ENCODE assay signal across 20 cellular contexts in the genomic region with DNA sequence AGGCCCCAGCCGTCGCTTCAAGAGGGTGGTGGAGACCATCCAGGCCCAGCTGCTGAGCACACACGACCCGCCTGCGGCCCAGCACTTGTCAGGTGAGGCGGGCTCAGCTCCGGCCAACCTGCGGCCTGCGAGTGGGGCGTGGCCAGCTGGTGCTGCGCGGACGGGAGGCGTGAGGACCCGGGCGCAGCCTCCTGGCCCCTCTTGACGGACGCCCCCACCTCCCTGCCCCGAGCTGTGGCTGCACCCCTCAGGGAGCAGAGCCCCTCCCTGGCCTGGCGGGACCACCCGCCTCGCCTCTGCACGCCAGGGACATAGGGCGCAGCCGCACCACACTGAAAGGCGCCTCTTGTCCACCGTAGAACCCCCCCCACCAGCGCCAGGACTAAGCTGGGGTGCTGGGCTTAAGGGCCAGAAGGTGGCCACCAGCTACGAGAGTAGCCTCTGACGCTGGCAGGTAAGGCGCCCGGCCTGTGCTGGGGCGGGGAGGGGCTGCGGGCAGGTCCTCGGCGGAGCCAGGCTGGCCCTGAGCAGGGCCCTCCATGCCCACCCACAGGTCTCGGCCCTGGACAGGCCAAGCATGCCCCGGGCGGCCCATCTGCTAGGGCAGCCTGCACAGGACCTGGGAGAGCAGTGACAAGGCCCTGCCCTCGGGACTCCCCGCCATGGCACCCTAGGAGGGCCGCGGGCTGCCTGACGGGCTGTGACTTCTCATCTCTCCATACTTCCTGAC. TPM values are rescaled to one million over a fixed set of nuclear protein-coding genes. Genes with fewer than 3 reads are reported as not detected.
A peak's percentile ranks its signal among the peaks of the same experiment; 100 is the strongest.
DNase-seq lines count a peak whose midpoint lies in the region; ATAC-seq, FAIRE-seq and TF ChIP-seq lines count a peak whose summit lies in the region.
"Had no signal": no experiment of that assay in that cellular context is flagged by ENCODE, and none has a peak within 500 bp of the region (broad histone marks: within the 10 kb centered on the region; RNA-seq: fewer than 3 reads in every experiment).

No MANE protein-coding gene starts in this region.

- no peak for TF ChIP-seq POLR2A in HepG2 (IDR thresholded peaks at IDR 0.05; ENCODE audit: insufficient read depth in 1 of 2, low read depth in 2 of 2, low read length in 2 of 2)
- TF ChIP-seq POLR2A in right lobe of liver (IDR thresholded peaks at IDR 0.05) = no peak
- TF ChIP-seq POLR2A in K562 (conservative IDR thresholded peaks at IDR 0.05) = no peak
- no peak for TF ChIP-seq POLR2A in upper lobe of left lung (IDR thresholded peaks at IDR 0.05)

- H3K27me3 Mint-ChIP-seq in activated naive CD4-positive, alpha-beta T cell treated with anti-CD3 and anti-CD28 coated beads for 36 hours (ENCODE audit: low read depth) = no peaks in the 10 kb centered on the region
- H3K27me3 Mint-ChIP-seq in activated CD4-positive, alpha-beta T cell treated with anti-CD3 and anti-CD28 coated beads, Interleukin-2, amount 10 ng/mL, durations not matched to agents 24 days and 14 days = no peaks in the 10 kb centered on the region
- H3K27me3 Mint-ChIP-seq: CD4-positive, alpha-beta T cell had no signal

- H3K4me1 ChIP-seq in HepG2 (ENCODE audit: insufficient read depth, low read length) (no peaks in the 10 kb centered on the region), right lobe of liver (no peaks in the 10 kb centered on the region), K562 (replicated peaks in 1 of 2; ENCODE audit: control insufficient read depth in 2 of 2, insufficient read depth in 2 of 2, low read length in 2 of 2) (peaks cover 0 to 78% of the 10 kb centered on the region in 2 experiments; a peak in 2 of 5 replicates), upper lobe of left lung (peaks cover 26 to 40% (median 34%) of the 10 kb centered on the region in 4 donors)
- H3K4me1 ChIP-seq in BLaER1 treated with 17β-estradiol and CSF1 and Interleukin-3, amounts not matched to agents 10 nM and 100 nM = peaks cover 0 to 71% (median 35%) of the 10 kb centered on the region in 10 experiments; a peak in 17 of 20 replicates
- H3K4me1 ChIP-seq: HAP-1 had no signal

- 44% methylated on average over 5 of the region's 44 CpGs for WGBS in HepG2 (ENCODE audit: low lambda C conversion rate)
- no CpG with 5 or more reads among the region's 44 CpGs for WGBS in right lobe of liver (ENCODE audit: insufficient coverage, low coverage, low lambda C conversion rate, missing lambda C conversion rate)
- WGBS in K562 (ENCODE audit: insufficient coverage, low coverage, missing lambda C conversion rate) = 22% methylated on average over 24 of the region's 44 CpGs
- WGBS in upper lobe of left lung, 2 donors = 83 to 93% methylated on average over 18 to 39 of the region's 44 CpGs

- no peak overlapping the region for H3K4me3 Mint-ChIP-seq in activated naive CD4-positive, alpha-beta T cell treated with anti-CD3 and anti-CD28 coated beads for 36 hours
- no peak overlapping the region for H3K4me3 Mint-ChIP-seq in activated CD4-positive, alpha-beta T cell treated with anti-CD3 and anti-CD28 coated beads, Interleukin-2, amount 10 ng/mL, durations not matched to agents 24 days and 14 days
- H3K4me3 Mint-ChIP-seq: CD14-positive monocyte; CD4-positive, alpha-beta T cell; CD8-positive, alpha-beta memory T cell; HFFc6 had no signal

- H3K9me1 ChIP-seq in K562 (ENCODE audit: control insufficient read depth, insufficient read depth, low read length) = no peaks in the 10 kb centered on the region

- POLR2A ChIA-PET in HepG2 (lab: Yijun Ruan, JAX) = no interaction called here
- POLR2A ChIA-PET in K562 (lab: Yijun Ruan, JAX) = no interaction called here

- TF ChIP-seq CTCF in HepG2 (CRISPR knock-in tag; IDR thresholded peaks at IDR 0.05) (no peak), right lobe of liver (IDR thresholded peaks at IDR 0.05) (no peak), K562 (IDR thresholded peaks at IDR 0.05 in 2 of 3, conservative IDR thresholded peaks at IDR 0.05 in 1 of 3; ENCODE audit: insufficient read depth in 2 of 3, low read depth in 1 of 3, low read length in 3 of 3) (no peak), upper lobe of left lung (IDR thresholded peaks at IDR 0.05) (no peak)

- H3K4me3 ChIP-seq in HepG2 (replicated peaks in 1 of 3; ENCODE audit: insufficient read depth in 1 of 3, low read depth in 2 of 3, low read length in 3 of 3) = no peak overlapping the region
- no peak overlapping the region for H3K4me3 ChIP-seq in right lobe of liver
- no peak overlapping the region for H3K4me3 ChIP-seq in BLaER1 treated with 17β-estradiol and CSF1 and Interleukin-3, amounts not matched to agents 10 nM and 100 nM
- H3K4me3 ChIP-seq in K562 = no peak overlapping the region
- H3K4me3 ChIP-seq in upper lobe of left lung = no peak overlapping the region
- H3K4me3 ChIP-seq: HAP-1 had no signal

- H4K20me1 ChIP-seq in HepG2 (ENCODE audit: insufficient read depth, low read length) (0 out of 2 replicates have a peak, but pooled peaks cover 3% of the 10 kb centered on the region), K562 (replicated peaks; ENCODE audit: control insufficient read depth, insufficient read depth, low read length) (peaks cover 25% of the 10 kb centered on the region)
- H4K20me1 ChIP-seq in BLaER1 treated with 17β-estradiol and CSF1 and Interleukin-3, amounts not matched to agents 10 nM and 100 nM = peaks cover 0 to 72% (median 2%) of the 10 kb centered on the region in 11 experiments; a peak in 12 of 22 replicates

- H2AFZ ChIP-seq in HepG2 (ENCODE audit: low read length) (no peak overlapping the region), K562 (ENCODE audit: low read depth, low read length) (no peak overlapping the region)

- H3K27ac Mint-ChIP-seq in activated naive CD4-positive, alpha-beta T cell treated with anti-CD3 and anti-CD28 coated beads for 36 hours = no peak overlapping the region
- no peak overlapping the region for H3K27ac Mint-ChIP-seq in activated CD4-positive, alpha-beta T cell treated with anti-CD3 and anti-CD28 coated beads, Interleukin-2, amount 10 ng/mL, durations not matched to agents 24 days and 14 days
- H3K27ac Mint-ChIP-seq: CD14-positive monocyte; CD4-positive, alpha-beta T cell; CD8-positive, alpha-beta memory T cell; HFFc6 had no signal

- H3K36me3 Mint-ChIP-seq in activated naive CD4-positive, alpha-beta T cell treated with anti-CD3 and anti-CD28 coated beads for 36 hours (ENCODE audit: low read depth) = no peaks in the 10 kb centered on the region
- no peaks in the 10 kb centered on the region for H3K36me3 Mint-ChIP-seq in activated CD4-positive, alpha-beta T cell treated with anti-CD3 and anti-CD28 coated beads, Interleukin-2, amount 10 ng/mL, durations not matched to agents 24 days and 14 days (ENCODE audit: low read depth)
- H3K36me3 Mint-ChIP-seq: CD14-positive monocyte; CD8-positive, alpha-beta memory T cell had no signal

- TF ChIP-seq RAD21 in HepG2 (CRISPR knock-in tag; IDR thresholded peaks at IDR 0.05) (no peak), K562 (CRISPR knock-in tag; conservative IDR thresholded peaks at IDR 0.05 in 1 of 2, IDR thresholded peaks at IDR 0.05 in 1 of 2) (no peak)

- no peaks in the 10 kb centered on the region for H3K4me1 Mint-ChIP-seq in activated naive CD4-positive, alpha-beta T cell treated with anti-CD3 and anti-CD28 coated beads for 36 hours (ENCODE audit: low read depth)
- H3K4me1 Mint-ChIP-seq in activated CD4-positive, alpha-beta T cell treated with anti-CD3 and anti-CD28 coated beads, Interleukin-2, amount 10 ng/mL, durations not matched to agents 24 days and 14 days = no peaks in the 10 kb centered on the region
- H3K4me1 Mint-ChIP-seq: CD14-positive monocyte had no signal

- CTCF ChIA-PET in HepG2 (lab: Yijun Ruan, JAX; ENCODE audit: low intra/inter-chr PET ratio, low total read pairs) = no interaction called here
- CTCF ChIA-PET in K562 (lab: Yijun Ruan, JAX; ENCODE audit: low intra/inter-chr PET ratio) = no interaction called here
- CTCF ChIA-PET in activated naive CD4-positive, alpha-beta T cell treated with anti-CD3 and anti-CD28 coated beads for 36 hours (lab: Charles Lee) = interaction anchor here (1.1 kb wide), 1 partner anchor 59 kb away, joined by 3 read pairs; no protein-coding TSS in a partner anchor

- peaks cover 4 to 25% of the 10 kb centered on the region in 2 experiments; a peak in 3 of 5 replicates for H3K27me3 ChIP-seq in HepG2 (ENCODE audit: control insufficient read depth in 1 of 2, insufficient read depth in 2 of 2, low read length in 2 of 2)
- H3K27me3 ChIP-seq in right lobe of liver = no peaks in the 10 kb centered on the region
- no peaks in the 10 kb centered on the region for H3K27me3 ChIP-seq in BLaER1 treated with 17β-estradiol and CSF1 and Interleukin-3, amounts not matched to agents 10 nM and 100 nM
- H3K27me3 ChIP-seq in K562 (ENCODE audit: control insufficient read depth in 2 of 2, insufficient read depth in 2 of 2, low read length in 2 of 2) = peaks cover 6 to 35% of the 10 kb centered on the region in 2 experiments; a peak in 3 of 5 replicates
- no peaks in the 10 kb centered on the region for H3K27me3 ChIP-seq in upper lobe of left lung

- ATAC-seq in HepG2 (no peak), right lobe of liver (no peak), K562 (no peak), upper lobe of left lung (ENCODE audit: low FRiP score in 2 of 2) (no peak)

- intact Hi-C loops in HepG2 (cut with micrococcal nuclease; ENCODE audit: unreplicated experiment) = no loop called here
- intact Hi-C loops in right lobe of liver (cut with DNase I) = loop anchor here in 1 of 2 donors (10.0 kb wide), 1 partner anchor 118 kb away; a partner anchor contains a TSS
- intact Hi-C loops in K562 (cut with micrococcal nuclease) = loop anchor here (10.0 kb wide), 1 partner anchor 118 kb away; a partner anchor contains a TSS
- intact Hi-C loops in activated naive CD4-positive, alpha-beta T cell treated with anti-CD3 and anti-CD28 coated beads for 36 hours (cut with micrococcal nuclease) = no loop called here
- intact Hi-C loops in activated CD4-positive, alpha-beta T cell treated with anti-CD3 and anti-CD28 coated beads, Interleukin-2, amount 10 ng/mL, durations not matched to agents 24 days and 14 days (cut with micrococcal nuclease) = no loop called here

- TF ChIP-seq EP300 in HepG2 (IDR thresholded peaks at IDR 0.05; ENCODE audit: low read depth in 2 of 2, low read length in 2 of 2) (no peak), HepG2 (CRISPR knock-in tag; IDR thresholded peaks at IDR 0.05; ENCODE audit: borderline replicate concordance) (no peak), K562 (IDR thresholded peaks at IDR 0.05; ENCODE audit: low read length) (no peak), upper lobe of left lung (IDR thresholded peaks at IDR 0.05) (no peak)

- no peak overlapping the region for H3K27ac ChIP-seq in HepG2 (ENCODE audit: extremely low read length, insufficient read depth, low read length)
- no peak overlapping the region for H3K27ac ChIP-seq in right lobe of liver
- H3K27ac ChIP-seq in BLaER1 treated with 17β-estradiol and CSF1 and Interleukin-3, amounts not matched to agents 10 nM and 100 nM = no peak overlapping the region
- H3K27ac ChIP-seq in K562 (ENCODE audit: extremely low read depth, low read depth, low read length) = no peak overlapping the region
- H3K27ac ChIP-seq in upper lobe of left lung = no peak overlapping the region

- H3K9ac ChIP-seq in HepG2 (ENCODE audit: insufficient read depth, low read depth, low read length) (no peak overlapping the region), K562 (ENCODE audit: insufficient read depth in 1 of 2, low read depth in 2 of 2, low read length in 2 of 2) (no peak overlapping the region; a peak in 1 of 4 replicates)
- no peak overlapping the region for H3K9ac ChIP-seq in BLaER1 treated with 17β-estradiol and CSF1 and Interleukin-3, amounts not matched to agents 10 nM and 100 nM

- DNase-seq in HepG2 (ENCODE audit: low spot score) (no peak), right lobe of liver (no peak), K562 (ENCODE audit: extremely low read depth in 1 of 4, low spot score in 3 of 4) (peak in 1 of 4 experiments; percentile 29), upper lobe of left lung (peak; percentile 39 to 85)
- no peak for DNase-seq in activated naive CD4-positive, alpha-beta T cell treated with anti-CD3 and anti-CD28 coated beads for 36 hours
- DNase-seq in activated CD4-positive, alpha-beta T cell treated with anti-CD3 and anti-CD28 coated beads, Interleukin-2, amount 10 ng/mL, durations not matched to agents 24 days and 14 days = no peak
- DNase-seq: 8988T; CD4-positive, alpha-beta T cell; CD8-positive, alpha-beta memory T cell; DMS 273 treated with DMSO at 0.1 percent for 48 hours; DND-41; GOT3; HFFc6 had no signal

- H3K4me2 ChIP-seq in HepG2 (ENCODE audit: low read depth, low read length) = no peak overlapping the region
- H3K4me2 ChIP-seq in BLaER1 treated with 17β-estradiol and CSF1 and Interleukin-3, amounts not matched to agents 10 nM and 100 nM = peak overlapping the region in 8 of 11 experiments; percentile 43 to 72 (median 54); a peak in 12 of 22 replicates
- H3K4me2 ChIP-seq in K562 (ENCODE audit: insufficient read depth, low read length) = no peak overlapping the region

- no peaks in the 10 kb centered on the region for H3K79me2 ChIP-seq in HepG2 (ENCODE audit: insufficient read depth, low read length)
- no peaks in the 10 kb centered on the region for H3K79me2 ChIP-seq in K562 (ENCODE audit: control insufficient read depth, insufficient read depth, low read length)

- H3K9me3 Mint-ChIP-seq in activated naive CD4-positive, alpha-beta T cell treated with anti-CD3 and anti-CD28 coated beads for 36 hours = no peaks in the 10 kb centered on the region
- no peaks in the 10 kb centered on the region for H3K9me3 Mint-ChIP-seq in activated CD4-positive, alpha-beta T cell treated with anti-CD3 and anti-CD28 coated beads, Interleukin-2, amount 10 ng/mL, durations not matched to agents 24 days and 14 days
- H3K9me3 Mint-ChIP-seq: CD4-positive, alpha-beta T cell; CD8-positive, alpha-beta memory T cell; HFFc6 had no signal

- H3K36me3 ChIP-seq in HepG2 (replicated peaks in 1 of 2; ENCODE audit: control insufficient read depth in 1 of 2, insufficient read depth in 2 of 2, low read length in 2 of 2) (no peaks in the 10 kb centered on the region), right lobe of liver (no peaks in the 10 kb centered on the region), K562 (ENCODE audit: control insufficient read depth, insufficient read depth, low read length) (no peaks in the 10 kb centered on the region), upper lobe of left lung (no peaks in the 10 kb centered on the region)
- H3K36me3 ChIP-seq in BLaER1 treated with 17β-estradiol and CSF1 and Interleukin-3, amounts not matched to agents 10 nM and 100 nM = no peaks in the 10 kb centered on the region

- no peak for FAIRE-seq in HepG2 (lab: Jason Lieb, UNC)
- FAIRE-seq in K562 (lab: Jason Lieb, UNC) = no peak
- FAIRE-seq: D721Med, G401.6, GM12892, H54 had no signal

- BruUV-seq in HepG2 (replicated peaks; lab: Mats Ljungman, UMichigan) (no TSS peak), K562 (replicated peaks; lab: Mats Ljungman, UMichigan) (no TSS peak)

- H3K9me3 ChIP-seq in HepG2 (ENCODE audit: low read length) (no peaks in the 10 kb centered on the region), right lobe of liver (no peaks in the 10 kb centered on the region), K562 (replicated peaks; ENCODE audit: control insufficient read depth, insufficient read depth, low read depth, low read length) (no peaks in the 10 kb centered on the region), upper lobe of left lung (no peaks in the 10 kb centered on the region)
- no peaks in the 10 kb centered on the region for H3K9me3 ChIP-seq in BLaER1 treated with 17β-estradiol and CSF1 and Interleukin-3, amounts not matched to agents 10 nM and 100 nM (replicated peaks in 1 of 11)
- H3K9me3 ChIP-seq: HAP-1 had no signal

- in situ Hi-C loops in HepG2 (cut with HindIII; ENCODE audit: extremely low pct_ligation_motif_present, low pct_unique_long_range_greater_than_20kb) (no loop called here), K562 (cut with MboI) (no loop called here)

RNA-seq across cellular contexts. Expression of a gene that starts 29.8 kb away (rescaled TPM):
- total RNA-seq in HepG2 (2016; rRNA removed; fragmentation: Illumina TruSeq; extraction: Trizol) (21.8 and 22.3 TPM in 2 replicates), right lobe of liver (10 to 100 TPM in 5 of 6 experiments, 1 to 10 TPM in 1; 8.5 to 17.0 (median 14.1) TPM), K562 (2014; rRNA removed) (18.9 and 19.1 TPM in 2 replicates), K562 (2014; rRNA removed; fragmentation: Illumina TruSeq; extraction: Trizol) (9.0 and 16.7 TPM in 2 replicates), K562 (2015; rRNA removed; fragmentation: Illumina TruSeq; extraction: Trizol) (18.9 and 19.2 TPM in 2 replicates), K562 (2021) (23.6 and 24.9 TPM in 2 replicates), upper lobe of left lung (10 to 100 TPM; 34.7 to 72.3 (median 49.5) TPM)
- 10.4 and 12.3 TPM in 2 replicates for total RNA-seq in HepG2 (2016; cell fraction: cytosol; rRNA removed; fragmentation: Illumina TruSeq; extraction: Trizol; ENCODE audit: low read depth)
- 21.2 and 23.8 TPM in 2 replicates for total RNA-seq in HepG2 (2016; cell fraction: insoluble cytoplasmic fraction; rRNA removed; fragmentation: Illumina TruSeq; extraction: Trizol)
- total RNA-seq in HepG2 (2016; cell fraction: membrane; rRNA removed; fragmentation: Illumina TruSeq; extraction: Trizol) = 16.9 and 20.1 TPM in 2 replicates
- 12.2 and 12.9 TPM in 2 replicates for total RNA-seq in HepG2 (2016; cell fraction: nucleus; rRNA removed; fragmentation: Illumina TruSeq; extraction: Trizol)
- polyA plus RNA-seq in HepG2 (2011; rRNA removed) (27.7 and 37.6 TPM in 2 replicates), K562 (2011; rRNA removed) (30.4 and 33.3 TPM in 2 replicates), K562 (2014; fragmentation: Illumina TruSeq; extraction: Trizol) (36.8 and 46.3 TPM in 2 replicates), K562 (2014; fragmentation: Nextera tagmentation; extraction: Ambion mirVana) (under 1 TPM; 0.17 to 0.41 TPM), K562 (2014; rRNA removed) (24.3 and 27.5 TPM in 2 replicates)
- polyA plus RNA-seq in HepG2 (2011; cell fraction: cytosol; rRNA removed) = 24.6 and 33.1 TPM in 2 replicates
- polyA plus RNA-seq in HepG2 (2011; cell fraction: nucleus; rRNA removed) = 72.4 and 74.8 TPM in 2 replicates
- polyA plus RNA-seq in HepG2 (2012) = 15.8 and 25.3 TPM in 2 replicates
- 8.6 and 10.0 TPM in 2 replicates for polyA plus RNA-seq in HepG2 (2016; cell fraction: cytosol; fragmentation: Illumina TruSeq; extraction: Trizol; ENCODE audit: low read depth)
- 23.8 and 24.4 TPM in 2 replicates for polyA plus RNA-seq in HepG2 (2016; cell fraction: insoluble cytoplasmic fraction; fragmentation: Illumina TruSeq; extraction: Trizol; ENCODE audit: low read depth)
- 15.0 and 16.7 TPM in 2 replicates for polyA plus RNA-seq in HepG2 (2016; cell fraction: membrane; fragmentation: Illumina TruSeq; extraction: Trizol; ENCODE audit: low read depth)
- 23.4 and 24.8 TPM in 2 replicates for polyA plus RNA-seq in HepG2 (2016; cell fraction: nucleus; fragmentation: Illumina TruSeq; extraction: Trizol; ENCODE audit: insufficient read depth, low read depth)
- polyA minus RNA-seq in HepG2 (2011; rRNA and poly(A)+ RNA removed; ENCODE audit: low replicate concordance) = 21.3 and 36.0 TPM in 2 replicates
- polyA minus RNA-seq in HepG2 (2011; cell fraction: cytosol; rRNA and poly(A)+ RNA removed) = 7.4 and 16.7 TPM in 2 replicates
- polyA minus RNA-seq in HepG2 (2011; cell fraction: nucleus; rRNA and poly(A)+ RNA removed) = 8.7 and 9.8 TPM in 2 replicates
- 14.8 and 29.8 TPM in 2 replicates for total RNA-seq in K562 (2011; cell fraction: chromatin; rRNA removed; ENCODE audit: low replicate concordance)
- 29.5 and 31.0 TPM in 2 replicates for total RNA-seq in K562 (2011; cell fraction: nucleolus; rRNA removed)
- 17.6 and 19.9 TPM in 2 replicates for total RNA-seq in K562 (2011; cell fraction: nucleoplasm; rRNA removed)
- polyA plus RNA-seq in K562 (2011; cell fraction: cytosol; rRNA removed) = 32.0 and 48.0 TPM in 2 replicates
- 38.7 and 62.4 TPM in 2 replicates for polyA plus RNA-seq in K562 (2011; cell fraction: nucleus; rRNA removed)
- polyA plus RNA-seq in K562 (2012) = 19.2 and 26.7 TPM in 2 replicates
- polyA minus RNA-seq in K562 (2011; rRNA and poly(A)+ RNA removed) = 16.6 and 22.5 TPM in 2 replicates
- polyA minus RNA-seq in K562 (2011; cell fraction: cytosol; rRNA and poly(A)+ RNA removed) = 10.3 and 13.7 TPM in 2 replicates
- 7.5 and 12.7 TPM in 2 replicates for polyA minus RNA-seq in K562 (2011; cell fraction: nucleus; rRNA and poly(A)+ RNA removed)
- total RNA-seq in activated naive CD4-positive, alpha-beta T cell treated with anti-CD3 and anti-CD28 coated beads for 36 hours = 10 to 100 TPM; 12.4 to 14.1 TPM
- 22.4 and 23.5 TPM in 2 replicates for total RNA-seq in activated CD4-positive, alpha-beta T cell treated with anti-CD3 and anti-CD28 coated beads, Interleukin-2, amount 10 ng/mL, durations not matched to agents 24 days and 14 days

Comparison
In these comparisons a context has a peak if more than half of its experiments do, and no peak if none do; other contexts are left out.
1. DNase-seq: peak in upper lobe of left lung (2 of 2); none in HepG2 (single experiment), right lobe of liver (0 of 3), activated naive CD4-positive, alpha-beta T cell treated with anti-CD3 and anti-CD28 coated beads for 36 hours (single experiment) and activated CD4-positive, alpha-beta T cell treated with anti-CD3 and anti-CD28 coated beads, Interleukin-2, amount 10 ng/mL, durations not matched to agents 24 days and 14 days (single experiment).
2. H3K4me2 ChIP-seq: peak in BLaER1 treated with 17β-estradiol and CSF1 and Interleukin-3, amounts not matched to agents 10 nM and 100 nM (8 of 11); none in HepG2 (single experiment) and K562 (single experiment).